ENCODE assay signal across 11 cellular contexts in the genomic region with DNA sequence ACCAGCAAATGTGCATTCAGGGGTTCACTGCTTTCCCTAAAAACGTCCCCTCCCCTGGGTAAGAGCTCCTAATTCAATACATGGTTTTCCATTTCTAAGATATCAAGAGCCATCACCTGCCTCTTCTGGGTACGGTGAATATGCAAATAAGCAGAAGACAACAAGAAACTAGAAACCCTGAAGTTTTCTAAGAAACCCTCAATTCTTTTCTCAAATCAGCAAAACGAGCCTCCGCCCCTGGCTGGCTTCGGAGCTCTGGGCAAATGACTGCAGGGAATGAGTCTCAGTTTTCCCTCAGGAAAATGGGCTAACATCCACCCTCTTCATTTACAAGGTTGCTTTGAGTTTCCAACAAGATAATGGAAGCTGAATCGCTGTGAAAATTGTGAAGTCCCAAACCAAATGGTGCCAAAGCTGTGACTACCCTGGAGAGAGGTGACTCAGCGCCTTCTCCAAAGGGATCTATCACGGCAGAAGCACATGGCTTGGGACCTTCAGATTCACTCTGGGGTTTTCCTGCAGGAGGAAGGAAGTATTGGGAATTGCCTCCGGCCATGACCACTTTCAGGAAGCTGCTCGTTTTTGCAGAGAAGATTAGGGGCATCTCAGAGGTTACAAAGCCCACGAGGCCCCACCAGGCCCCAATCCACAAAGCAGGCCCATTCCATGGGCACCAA. TPM values are rescaled to one million over a fixed set of nuclear protein-coding genes. Genes with fewer than 3 reads are reported as not detected.
DNase-seq lines count a peak whose midpoint lies in the region; ATAC-seq, FAIRE-seq and TF ChIP-seq lines count a peak whose summit lies in the region.
"Had no signal": no experiment of that assay in that cellular context is flagged by ENCODE, and none has a peak within 500 bp of the region (broad histone marks: within the 10 kb centered on the region; RNA-seq: fewer than 3 reads in every experiment).

No MANE protein-coding gene starts in this region.

- peaks cover 3% of the 10 kb centered on the region; the same call in 1 of the 2 replicates for H3K4me1 ChIP-seq in Karpas-422 (ENCODE audit: low read length)

- ATAC-seq in naive thymus-derived CD8-positive, alpha-beta T cell: no peak
- ATAC-seq in activated CD8-positive, alpha-beta memory T cell treated with anti-CD3 and anti-CD28 coated beads, Interleukin-2, amount 10 ng/mL, durations not matched to agents 7 days and 5 days: no peak
- ATAC-seq in GM19324 (IDR thresholded peaks at IDR 0.05; ENCODE audit: low FRiP score, unreplicated experiment): no peak
- ATAC-seq: left colon had no signal

- H3K27ac Mint-ChIP-seq in naive thymus-derived CD8-positive, alpha-beta T cell: peak overlapping the region in 6 of 10 donors; percentile 19 to 81 (median 56)
- H3K27ac Mint-ChIP-seq in activated CD8-positive, alpha-beta memory T cell treated with anti-CD3 and anti-CD28 coated beads, Interleukin-2, amount 10 ng/mL, durations not matched to agents 7 days and 5 days: no peak overlapping the region

- H3K4me3 Mint-ChIP-seq in naive thymus-derived CD8-positive, alpha-beta T cell: peak overlapping the region in 3 of 10 donors; percentile 26 to 33 (median 32)
- no peak overlapping the region for H3K4me3 Mint-ChIP-seq in activated CD8-positive, alpha-beta memory T cell treated with anti-CD3 and anti-CD28 coated beads, Interleukin-2, amount 10 ng/mL, durations not matched to agents 7 days and 5 days

- H3K4me2 ChIP-seq in Karpas-422 (ENCODE audit: low read depth, low read length, poor library complexity, severe bottlenecking): no peak overlapping the region

- no peaks in the 10 kb centered on the region for H4K20me1 ChIP-seq in Karpas-422 (ENCODE audit: insufficient read depth, low read depth, low read length)

- H3K36me3 ChIP-seq in Karpas-422 (ENCODE audit: insufficient read depth, low read length): no peaks in the 10 kb centered on the region
- peaks cover 1% of the 10 kb centered on the region for H3K36me3 ChIP-seq in bronchial epithelial cell (ENCODE audit: control insufficient read depth, insufficient read depth, low read length)

- peaks cover 10 to 58% (median 43%) of the 10 kb centered on the region in 4 donors for H3K4me1 Mint-ChIP-seq in naive thymus-derived CD8-positive, alpha-beta T cell
- H3K4me1 Mint-ChIP-seq in activated CD8-positive, alpha-beta memory T cell treated with anti-CD3 and anti-CD28 coated beads, Interleukin-2, amount 10 ng/mL, durations not matched to agents 7 days and 5 days: peaks cover 19% of the 10 kb centered on the region

- H3K27ac ChIP-seq in Karpas-422 (ENCODE audit: low read length): no peak overlapping the region

- no peaks in the 10 kb centered on the region for H3K36me3 Mint-ChIP-seq in naive thymus-derived CD8-positive, alpha-beta T cell
- peaks cover 5% of the 10 kb centered on the region for H3K36me3 Mint-ChIP-seq in activated CD8-positive, alpha-beta memory T cell treated with anti-CD3 and anti-CD28 coated beads, Interleukin-2, amount 10 ng/mL, durations not matched to agents 7 days and 5 days

- H3K9me3 ChIP-seq in Karpas-422 (ENCODE audit: low read length): no peaks in the 10 kb centered on the region

- H3K79me2 ChIP-seq in Karpas-422 (ENCODE audit: low read length): no peaks in the 10 kb centered on the region

- H3K4me3 ChIP-seq in Karpas-422 (ENCODE audit: low read length): no peak overlapping the region
- no peak overlapping the region for H3K4me3 ChIP-seq in bronchial epithelial cell (ENCODE audit: low read depth, low read length)

- no peaks in the 10 kb centered on the region for H3K9me2 ChIP-seq in Karpas-422 (replicated peaks; ENCODE audit: insufficient read depth, low read length)

- H2AFZ ChIP-seq in Karpas-422 (ENCODE audit: low read length): no peak overlapping the region

- H3K9ac ChIP-seq in Karpas-422 (ENCODE audit: low read length): no peak overlapping the region

- H3K27me3 ChIP-seq in Karpas-422 (ENCODE audit: low read length): no peaks in the 10 kb centered on the region
- no peaks in the 10 kb centered on the region for H3K27me3 ChIP-seq in bronchial epithelial cell (ENCODE audit: control insufficient read depth, insufficient read depth, low read length)

- CTCF ChIA-PET in activated CD8-positive, alpha-beta memory T cell treated with anti-CD3 and anti-CD28 coated beads, Interleukin-2, amount 10 ng/mL, durations not matched to agents 7 days and 5 days (lab: Charles Lee): interaction anchor here (1.5 kb wide), 2 partner anchors 22 to 35 kb away, joined by 3 read pairs; no protein-coding TSS in a partner anchor

- DNase-seq in GDM1 (lab: John Stamatoyannopoulos, UW): peak; percentile 13
- peak; percentile 62 for DNase-seq in Karpas-422
- peak; percentile 8 for DNase-seq in bronchial epithelial cell (ENCODE audit: low read depth)
- no peak for DNase-seq in naive thymus-derived CD8-positive, alpha-beta T cell
- DNase-seq in activated CD8-positive, alpha-beta memory T cell treated with anti-CD3 and anti-CD28 coated beads, Interleukin-2, amount 10 ng/mL, durations not matched to agents 7 days and 5 days: no peak
- no peak for DNase-seq in SHP77 treated with DMSO at 0.1 percent for 48 hours (lab: John Stamatoyannopoulos, UW)
- DNase-seq: caudate nucleus, left colon, NCI-H2029, T-helper 9 cell had no signal

- no peaks in the 10 kb centered on the region for H3K27me3 Mint-ChIP-seq in naive thymus-derived CD8-positive, alpha-beta T cell
- H3K27me3 Mint-ChIP-seq in activated CD8-positive, alpha-beta memory T cell treated with anti-CD3 and anti-CD28 coated beads, Interleukin-2, amount 10 ng/mL, durations not matched to agents 7 days and 5 days: peaks cover 23% of the 10 kb centered on the region

- TF ChIP-seq CTCF in bronchial epithelial cell (IDR thresholded peaks at IDR 0.05; ENCODE audit: insufficient read depth, low read length, severe bottlenecking): no peak

- H3K9me3 Mint-ChIP-seq in naive thymus-derived CD8-positive, alpha-beta T cell: no peaks in the 10 kb centered on the region
- no peaks in the 10 kb centered on the region for H3K9me3 Mint-ChIP-seq in activated CD8-positive, alpha-beta memory T cell treated with anti-CD3 and anti-CD28 coated beads, Interleukin-2, amount 10 ng/mL, durations not matched to agents 7 days and 5 days (ENCODE audit: low read depth)

- POLR2A ChIA-PET in naive thymus-derived CD8-positive, alpha-beta T cell (lab: Charles Lee): interaction anchor here (0.6 to 34.9 kb wide), 7 partner anchors 10 to 704 kb away, joined by 3 to 4622 read pairs (median 8); a partner anchor contains a TSS

- FAIRE-seq in bronchial epithelial cell (lab: Jason Lieb, UNC): no peak

RNA-seq across cellular contexts. Expression of a gene that starts 26.6 kb away (rescaled TPM):
- total RNA-seq in Karpas-422 (2014; rRNA removed; shearing (Covaris generic); ENCODE audit: low replicate concordance): 0.22 TPM in 1 of 2 replicates, not detected in the other
- total RNA-seq in bronchial epithelial cell: under 0.01 and 0.64 TPM in 2 replicates
- total RNA-seq in naive thymus-derived CD8-positive, alpha-beta T cell: 100 to 1,000 TPM; 386 to 393 TPM
- polyA plus RNA-seq in naive thymus-derived CD8-positive, alpha-beta T cell: 100 to 1,000 TPM; 115 to 216 (median 166) TPM
- 100 to 1,000 TPM in 1 of 2 experiments, 10 to 100 TPM in 1; 62.1 to 124 TPM for total RNA-seq in activated CD8-positive, alpha-beta memory T cell treated with anti-CD3 and anti-CD28 coated beads, Interleukin-2, amount 10 ng/mL, durations not matched to agents 7 days and 5 days

Comparison
In these comparisons a context has a peak if more than half of its experiments do, and no peak if none do; other contexts are left out.
1. DNase-seq: peak in GDM1 (single experiment), Karpas-422 (single experiment) and bronchial epithelial cell (single experiment); none in naive thymus-derived CD8-positive, alpha-beta T cell (0 of 10), activated CD8-positive, alpha-beta memory T cell treated with anti-CD3 and anti-CD28 coated beads, Interleukin-2, amount 10 ng/mL, durations not matched to agents 7 days and 5 days (single experiment) and SHP77 treated with DMSO at 0.1 percent for 48 hours (single experiment).
2. RNA of a gene that starts 26.6 kb away (total RNA-seq): 386 to 393 TPM in naive thymus-derived CD8-positive, alpha-beta T cell and 62.1 to 124 TPM in activated CD8-positive, alpha-beta memory T cell treated with anti-CD3 and anti-CD28 coated beads, Interleukin-2, amount 10 ng/mL, durations not matched to agents 7 days and 5 days; 0.22 TPM in Karpas-422 and under 0.01 to 0.64 TPM in bronchial epithelial cell; every median in the first group is over 10 times any median in the second.